Comparison of ENCODE assay signal across 1 cellular context in the genomic region with DNA sequence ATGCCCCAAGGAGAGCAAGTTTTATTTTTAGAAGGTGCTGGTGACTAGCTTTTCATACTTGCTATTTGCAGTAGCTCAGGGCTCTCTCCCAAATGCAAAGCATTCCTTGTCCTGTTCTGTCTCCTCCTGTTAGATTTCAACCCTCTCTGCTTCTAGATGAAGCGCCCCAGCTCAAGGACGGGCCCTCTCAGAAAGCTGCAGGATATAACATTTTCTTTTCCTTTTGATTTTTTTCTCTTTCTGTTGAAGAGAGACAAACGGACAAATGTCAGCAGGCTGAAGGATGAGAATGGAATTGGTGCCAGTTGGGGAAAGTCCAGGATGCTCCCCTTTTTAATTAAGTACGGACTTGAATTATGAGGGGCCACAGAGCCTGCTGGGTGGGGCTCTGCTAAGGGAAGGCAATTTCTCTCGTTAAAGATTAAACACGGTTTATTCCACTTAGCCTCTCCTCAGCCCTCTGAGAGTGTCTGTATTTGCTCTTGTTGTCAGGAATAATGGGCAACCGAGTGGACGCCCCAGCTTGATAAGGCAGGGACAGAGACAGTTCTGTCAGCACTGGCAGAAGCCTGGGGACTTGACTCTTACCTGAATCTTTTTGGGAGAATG.
TF ChIP-seq lines count a peak whose summit lies in the region.

No MANE protein-coding gene starts in this region.

TF ChIP-seq in HepG2, 621 proteins besides CTCF, POLR2A, EP300 and RAD21 (continued from another document and continues in another):
- TF ChIP-seq, protein P1, sequence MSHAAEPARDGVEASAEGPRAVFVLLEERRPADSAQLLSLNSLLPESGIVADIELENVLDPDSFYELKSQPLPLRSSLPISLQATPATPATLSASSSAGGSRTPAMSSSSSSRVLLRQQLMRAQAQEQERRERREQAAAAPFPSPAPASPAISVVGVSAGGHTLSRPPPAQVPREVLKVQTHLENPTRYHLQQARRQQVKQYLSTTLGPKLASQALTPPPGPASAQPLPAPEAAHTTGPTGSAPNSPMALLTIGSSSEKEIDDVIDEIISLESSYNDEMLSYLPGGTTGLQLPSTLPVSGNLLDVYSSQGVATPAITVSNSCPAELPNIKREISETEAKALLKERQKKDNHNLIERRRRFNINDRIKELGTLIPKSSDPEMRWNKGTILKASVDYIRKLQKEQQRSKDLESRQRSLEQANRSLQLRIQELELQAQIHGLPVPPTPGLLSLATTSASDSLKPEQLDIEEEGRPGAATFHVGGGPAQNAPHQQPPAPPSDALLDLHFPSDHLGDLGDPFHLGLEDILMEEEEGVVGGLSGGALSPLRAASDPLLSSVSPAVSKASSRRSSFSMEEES (CRISPR knock-in tag; IDR thresholded peaks at IDR 0.05): no peak
- TF ChIP-seq MIER2 (CRISPR knock-in tag; IDR thresholded peaks at IDR 0.05): no peak
- 0 out of 2 replicates have a peak, but pooled peaks have one; percentile 52 for TF ChIP-seq ZSCAN30 (CRISPR knock-in tag; IDR thresholded peaks at IDR 0.05)
- no peak for TF ChIP-seq ZFP36 (IDR thresholded peaks at IDR 0.05; ENCODE audit: borderline replicate concordance, low read depth, low read length, partially characterized antibody)
- TF ChIP-seq ZNF264 (CRISPR knock-in tag; IDR thresholded peaks at IDR 0.05): peak; percentile 66; the same call in 1 of the 2 replicates
- peak; percentile 87 for TF ChIP-seq PHF21A (CRISPR knock-in tag; IDR thresholded peaks at IDR 0.05)
- TF ChIP-seq FOXO1 (CRISPR knock-in tag; IDR thresholded peaks at IDR 0.05): peak; percentile 62; the same call in 1 of the 2 replicates
- 0 out of 2 replicates have a peak, but pooled peaks have one; percentile 38 for TF ChIP-seq RBFOX2 (IDR thresholded peaks at IDR 0.05; ENCODE audit: low read depth, low read length)
- peak; percentile 63; the same call in 1 of the 2 replicates for TF ChIP-seq ZBTB7B (CRISPR knock-in tag; IDR thresholded peaks at IDR 0.05)
- TF ChIP-seq ZNF331 (CRISPR knock-in tag; IDR thresholded peaks at IDR 0.05): peak; percentile 66; the same call in 1 of the 2 replicates
- TF ChIP-seq MED1 (CRISPR knock-in tag; IDR thresholded peaks at IDR 0.05): peak; percentile 84
- no peak for TF ChIP-seq SOX6 (IDR thresholded peaks at IDR 0.05)
- TF ChIP-seq SOX6 (CRISPR knock-in tag; IDR thresholded peaks at IDR 0.05): peak; percentile 75
- 0 out of 2 replicates have a peak, but pooled peaks have one; percentile 46 for TF ChIP-seq ZFP82 (CRISPR knock-in tag; IDR thresholded peaks at IDR 0.05; ENCODE audit: borderline replicate concordance)
- TF ChIP-seq KLF12 (CRISPR knock-in tag; IDR thresholded peaks at IDR 0.05; ENCODE audit: borderline replicate concordance): peak; percentile 67; the same call in 1 of the 2 replicates
- peak; percentile 76; the same call in 1 of the 2 replicates for TF ChIP-seq SOX5 (CRISPR knock-in tag; IDR thresholded peaks at IDR 0.05; ENCODE audit: borderline replicate concordance)
- peak; percentile 65; the same call in 1 of the 2 replicates for TF ChIP-seq ZNF430 (CRISPR knock-in tag; IDR thresholded peaks at IDR 0.05)
- peak; percentile 86 for TF ChIP-seq ISL2 (CRISPR knock-in tag; IDR thresholded peaks at IDR 0.05)
- no peak for TF ChIP-seq HNF4G (IDR thresholded peaks at IDR 0.05; ENCODE audit: borderline replicate concordance, low read depth, low read length)
- no peak for TF ChIP-seq HNF4G (CRISPR knock-in tag; IDR thresholded peaks at IDR 0.05; ENCODE audit: borderline replicate concordance, low read depth)
- TF ChIP-seq, protein P2, sequence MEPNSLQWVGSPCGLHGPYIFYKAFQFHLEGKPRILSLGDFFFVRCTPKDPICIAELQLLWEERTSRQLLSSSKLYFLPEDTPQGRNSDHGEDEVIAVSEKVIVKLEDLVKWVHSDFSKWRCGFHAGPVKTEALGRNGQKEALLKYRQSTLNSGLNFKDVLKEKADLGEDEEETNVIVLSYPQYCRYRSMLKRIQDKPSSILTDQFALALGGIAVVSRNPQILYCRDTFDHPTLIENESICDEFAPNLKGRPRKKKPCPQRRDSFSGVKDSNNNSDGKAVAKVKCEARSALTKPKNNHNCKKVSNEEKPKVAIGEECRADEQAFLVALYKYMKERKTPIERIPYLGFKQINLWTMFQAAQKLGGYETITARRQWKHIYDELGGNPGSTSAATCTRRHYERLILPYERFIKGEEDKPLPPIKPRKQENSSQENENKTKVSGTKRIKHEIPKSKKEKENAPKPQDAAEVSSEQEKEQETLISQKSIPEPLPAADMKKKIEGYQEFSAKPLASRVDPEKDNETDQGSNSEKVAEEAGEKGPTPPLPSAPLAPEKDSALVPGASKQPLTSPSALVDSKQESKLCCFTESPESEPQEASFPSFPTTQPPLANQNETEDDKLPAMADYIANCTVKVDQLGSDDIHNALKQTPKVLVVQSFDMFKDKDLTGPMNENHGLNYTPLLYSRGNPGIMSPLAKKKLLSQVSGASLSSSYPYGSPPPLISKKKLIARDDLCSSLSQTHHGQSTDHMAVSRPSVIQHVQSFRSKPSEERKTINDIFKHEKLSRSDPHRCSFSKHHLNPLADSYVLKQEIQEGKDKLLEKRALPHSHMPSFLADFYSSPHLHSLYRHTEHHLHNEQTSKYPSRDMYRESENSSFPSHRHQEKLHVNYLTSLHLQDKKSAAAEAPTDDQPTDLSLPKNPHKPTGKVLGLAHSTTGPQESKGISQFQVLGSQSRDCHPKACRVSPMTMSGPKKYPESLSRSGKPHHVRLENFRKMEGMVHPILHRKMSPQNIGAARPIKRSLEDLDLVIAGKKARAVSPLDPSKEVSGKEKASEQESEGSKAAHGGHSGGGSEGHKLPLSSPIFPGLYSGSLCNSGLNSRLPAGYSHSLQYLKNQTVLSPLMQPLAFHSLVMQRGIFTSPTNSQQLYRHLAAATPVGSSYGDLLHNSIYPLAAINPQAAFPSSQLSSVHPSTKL (CRISPR knock-in tag; IDR thresholded peaks at IDR 0.05): peak; percentile 64; the same call in 1 of the 2 replicates
- peak; percentile 40; the same call in 1 of the 2 replicates for TF ChIP-seq NCOR1 (IDR thresholded peaks at IDR 0.05; ENCODE audit: borderline replicate concordance, low read length)
- TF ChIP-seq FOXP1 (IDR thresholded peaks at IDR 0.05): no peak
- TF ChIP-seq FOXP1 (CRISPR knock-in tag; IDR thresholded peaks at IDR 0.05): peak; percentile 52; the same call in 1 of the 2 replicates
- peak; percentile 49; the same call in 1 of the 2 replicates for TF ChIP-seq BCL6 (CRISPR knock-in tag; IDR thresholded peaks at IDR 0.05)
- TF ChIP-seq MEIS2 (CRISPR knock-in tag; IDR thresholded peaks at IDR 0.05): peak; percentile 58; the same call in 1 of the 2 replicates
- TF ChIP-seq ZNF230 (CRISPR knock-in tag; IDR thresholded peaks at IDR 0.05): 0 out of 2 replicates have a peak, but pooled peaks have one; percentile 39
- TF ChIP-seq, protein P3, sequence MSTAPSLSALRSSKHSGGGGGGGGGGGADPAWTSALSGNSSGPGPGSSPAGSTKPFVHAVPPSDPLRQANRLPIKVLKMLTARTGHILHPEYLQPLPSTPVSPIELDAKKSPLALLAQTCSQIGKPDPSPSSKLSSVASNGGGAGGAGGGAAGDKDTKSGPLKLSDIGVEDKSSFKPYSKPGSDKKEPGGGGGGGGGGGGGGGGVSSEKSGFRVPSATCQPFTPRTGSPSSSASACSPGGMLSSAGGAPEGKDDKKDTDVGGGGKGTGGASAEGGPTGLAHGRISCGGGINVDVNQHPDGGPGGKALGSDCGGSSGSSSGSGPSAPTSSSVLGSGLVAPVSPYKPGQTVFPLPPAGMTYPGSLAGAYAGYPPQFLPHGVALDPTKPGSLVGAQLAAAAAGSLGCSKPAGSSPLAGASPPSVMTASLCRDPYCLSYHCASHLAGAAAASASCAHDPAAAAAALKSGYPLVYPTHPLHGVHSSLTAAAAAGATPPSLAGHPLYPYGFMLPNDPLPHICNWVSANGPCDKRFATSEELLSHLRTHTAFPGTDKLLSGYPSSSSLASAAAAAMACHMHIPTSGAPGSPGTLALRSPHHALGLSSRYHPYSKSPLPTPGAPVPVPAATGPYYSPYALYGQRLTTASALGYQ (CRISPR knock-in tag; IDR thresholded peaks at IDR 0.05): peak; percentile 74; the same call in 1 of the 2 replicates
- TF ChIP-seq ZNF12 (CRISPR knock-in tag; IDR thresholded peaks at IDR 0.05): no peak; the same call in 1 of the 2 replicates
- peak; percentile 44 for TF ChIP-seq HDAC1 (CRISPR knock-in tag; IDR thresholded peaks at IDR 0.05)
- 0 out of 2 replicates have a peak, but pooled peaks have one; percentile 22 for TF ChIP-seq ELF3 (CRISPR knock-in tag; IDR thresholded peaks at IDR 0.05)
- peak; percentile 52; the same call in 1 of the 2 replicates for TF ChIP-seq ZNF33A (CRISPR knock-in tag; IDR thresholded peaks at IDR 0.05; ENCODE audit: borderline replicate concordance)
- peak; percentile 35; the same call in 1 of the 2 replicates for TF ChIP-seq TAF1 (CRISPR knock-in tag; IDR thresholded peaks at IDR 0.05)
- peak; percentile 73 for TF ChIP-seq ZNF816 (CRISPR knock-in tag; IDR thresholded peaks at IDR 0.05; ENCODE audit: borderline replicate concordance)
- TF ChIP-seq NCOA2 (CRISPR knock-in tag; IDR thresholded peaks at IDR 0.05): 0 out of 2 replicates have a peak, but pooled peaks have one; percentile 62
- peak; percentile 12; the same call in 1 of the 2 replicates for TF ChIP-seq GMEB1 (CRISPR knock-in tag; IDR thresholded peaks at IDR 0.05; ENCODE audit: borderline replicate concordance)
- peak; percentile 48 for TF ChIP-seq SALL1 (CRISPR knock-in tag; IDR thresholded peaks at IDR 0.05)
- peak; percentile 86 for TF ChIP-seq FOXP4 (CRISPR knock-in tag; IDR thresholded peaks at IDR 0.05)
- TF ChIP-seq ELF4 (CRISPR knock-in tag; IDR thresholded peaks at IDR 0.05; ENCODE audit: borderline replicate concordance): no peak
- TF ChIP-seq, protein P4, sequence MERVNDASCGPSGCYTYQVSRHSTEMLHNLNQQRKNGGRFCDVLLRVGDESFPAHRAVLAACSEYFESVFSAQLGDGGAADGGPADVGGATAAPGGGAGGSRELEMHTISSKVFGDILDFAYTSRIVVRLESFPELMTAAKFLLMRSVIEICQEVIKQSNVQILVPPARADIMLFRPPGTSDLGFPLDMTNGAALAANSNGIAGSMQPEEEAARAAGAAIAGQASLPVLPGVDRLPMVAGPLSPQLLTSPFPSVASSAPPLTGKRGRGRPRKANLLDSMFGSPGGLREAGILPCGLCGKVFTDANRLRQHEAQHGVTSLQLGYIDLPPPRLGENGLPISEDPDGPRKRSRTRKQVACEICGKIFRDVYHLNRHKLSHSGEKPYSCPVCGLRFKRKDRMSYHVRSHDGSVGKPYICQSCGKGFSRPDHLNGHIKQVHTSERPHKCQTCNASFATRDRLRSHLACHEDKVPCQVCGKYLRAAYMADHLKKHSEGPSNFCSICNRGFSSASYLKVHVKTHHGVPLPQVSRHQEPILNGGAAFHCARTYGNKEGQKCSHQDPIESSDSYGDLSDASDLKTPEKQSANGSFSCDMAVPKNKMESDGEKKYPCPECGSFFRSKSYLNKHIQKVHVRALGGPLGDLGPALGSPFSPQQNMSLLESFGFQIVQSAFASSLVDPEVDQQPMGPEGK (CRISPR knock-in tag; IDR thresholded peaks at IDR 0.05): peak; percentile 92
- TF ChIP-seq ZNF562 (CRISPR knock-in tag; IDR thresholded peaks at IDR 0.05; ENCODE audit: borderline replicate concordance): no peak
- peak; percentile 39; the same call in 1 of the 2 replicates for TF ChIP-seq CREM (IDR thresholded peaks at IDR 0.05)
- no peak for TF ChIP-seq CREM (CRISPR knock-in tag; IDR thresholded peaks at IDR 0.05)
- peak; percentile 53; the same call in 1 of the 2 replicates for TF ChIP-seq ZNF644 (CRISPR knock-in tag; IDR thresholded peaks at IDR 0.05; ENCODE audit: low read depth)
- TF ChIP-seq SATB2 (CRISPR knock-in tag; IDR thresholded peaks at IDR 0.05): 0 out of 2 replicates have a peak, but pooled peaks have one; percentile 72
- TF ChIP-seq ZBTB25 (CRISPR knock-in tag; IDR thresholded peaks at IDR 0.05): 0 out of 2 replicates have a peak, but pooled peaks have one; percentile 15
